ENCODE assay signal across 23 cellular contexts in genomic region chr11:33767624-33768023, GRCh38.
"Had no signal": no experiment of that assay in that cellular context is flagged by ENCODE, and none has a peak within 500 bp of the region (broad histone marks: within the 10 kb centered on the region; RNA-seq: fewer than 3 reads in every experiment).

No MANE protein-coding gene starts in this region.

- ATAC-seq: foreskin keratinocyte, gastroesophageal sphincter, heart left ventricle, left colon, left lobe of liver, left ventricle myocardium superior, lower lobe of right lung, mucosa of descending colon had no signal

- H3K27ac ChIP-seq: colonic mucosa, esophagus muscularis mucosa, foreskin keratinocyte, gastroesophageal sphincter, heart left ventricle, hepatocyte, lower lobe of right lung had no signal

- FAIRE-seq: endothelial cell of umbilical vein, frontal cortex, kidney had no signal

- H3K9me3 ChIP-seq: colonic mucosa, esophagus muscularis mucosa, lower lobe of right lung, mucosa of descending colon had no signal

- H3K4me1 ChIP-seq: colonic mucosa had no signal

- H3K4me3 ChIP-seq: colonic mucosa, esophagus muscularis mucosa, gastroesophageal sphincter, heart left ventricle, hepatocyte, lower lobe of right lung, mucosa of descending colon had no signal

- H3K36me3 ChIP-seq: colonic mucosa had no signal

- H3K4me2 ChIP-seq: hepatocyte had no signal

- H2AFZ ChIP-seq: hepatocyte had no signal

- H3K27me3 ChIP-seq: colonic mucosa, esophagus muscularis mucosa, foreskin keratinocyte, gastroesophageal sphincter, heart left ventricle, hepatocyte had no signal

- DNase-seq: colonic mucosa; cortex of kidney; effector CD4-positive, alpha-beta T cell; effector memory CD4-positive, alpha-beta T cell; foreskin keratinocyte; heart left ventricle; hypothalamus; immature natural killer cell; islet precursor cell; kidney; kidney glomerular epithelial cell; left colon; left ventricle myocardium superior; lower lobe of right lung; mesenchymal stem cell; mucosa of descending colon; naive B cell had no signal
